In the genomic region with DNA sequence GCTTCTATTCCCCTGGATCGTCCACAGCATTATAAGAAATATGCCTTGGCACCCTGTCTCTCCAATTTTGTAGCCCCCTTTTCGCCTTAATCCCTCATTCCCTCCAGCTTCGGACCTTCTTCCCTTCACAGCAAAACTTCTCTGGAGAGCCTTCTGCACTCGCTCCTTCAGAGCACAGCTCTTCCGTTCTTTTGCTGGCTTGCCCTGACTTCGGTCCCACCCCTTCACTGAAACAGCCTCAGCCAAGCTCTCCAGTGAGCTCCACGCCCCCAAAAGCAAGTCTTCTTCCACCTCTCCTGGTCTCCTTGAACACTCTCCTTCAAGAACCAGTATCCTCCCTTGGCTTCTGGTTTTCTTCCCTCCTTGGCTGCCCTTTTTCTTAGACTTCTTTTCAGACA, we compare ENCODE assay signal across 8 cellular contexts.
A peak's percentile ranks its signal among the peaks of the same experiment; 100 is the strongest.
DNase-seq lines count a peak whose midpoint lies in the region; TF ChIP-seq lines count a peak whose summit lies in the region.

No MANE protein-coding gene starts in this region.

- peaks cover 54% of the 10 kb centered on the region for H3K79me2 ChIP-seq in ACC112 (ENCODE audit: control insufficient read depth, insufficient read depth, low read length, unreplicated experiment)

- H3K4me1 ChIP-seq in ACC112 (ENCODE audit: control insufficient read depth, insufficient read depth, low read length, unreplicated experiment) (peaks cover 33% of the 10 kb centered on the region), muscle layer of colon (ENCODE audit: insufficient read depth, low read length) (peaks cover 13% of the 10 kb centered on the region)

- H2AFZ ChIP-seq in ACC112 (ENCODE audit: low read length, unreplicated experiment) = no peak overlapping the region

- intact Hi-C loops in posterior cingulate gyrus (cut with DNase I) = no loop called here

- H3K27ac ChIP-seq in ACC112 (ENCODE audit: low read depth, low read length) (no peak overlapping the region), HL-60 (replicated peaks) (no peak overlapping the region), muscle layer of colon (ENCODE audit: low read depth, low read length) (no peak overlapping the region)

- H3K9ac ChIP-seq in muscle layer of colon (ENCODE audit: low read length) = no peak overlapping the region

- TF ChIP-seq CTCF in HL-60 (IDR thresholded peaks at IDR 0.05; ENCODE audit: insufficient read depth, low read length) = no peak

- peak overlapping the region; percentile 89 for H3K4me3 ChIP-seq in ACC112 (ENCODE audit: low read depth, low read length)
- H3K4me3 ChIP-seq in HL-60 (replicated peaks; ENCODE audit: insufficient read depth, low read length) = peak overlapping the region; percentile 64
- H3K4me3 ChIP-seq in muscle layer of colon (ENCODE audit: low read depth in 1 of 2, low read length in 2 of 2) = peak overlapping the region; percentile 33 to 65

- H3K27me3 ChIP-seq in ACC112 (ENCODE audit: insufficient read depth, low read length) (no peaks in the 10 kb centered on the region), HL-60 (ENCODE audit: insufficient read depth, poor library complexity, severe bottlenecking) (no peaks in the 10 kb centered on the region), muscle layer of colon (ENCODE audit: control insufficient read depth in 1 of 2, insufficient read depth in 2 of 2, low read length in 2 of 2) (no peaks in the 10 kb centered on the region)

- DNase-seq in HL-60 (ENCODE audit: low read depth in 1 of 2, low spot score in 1 of 2) (no peak), cortex of kidney (lab: John Stamatoyannopoulos, UW) (peak; percentile 32), putamen (ENCODE audit: low spot score) (no peak), NCI-H446 treated with DMSO at 0.1 percent for 48 hours (lab: John Stamatoyannopoulos, UW) (no peak), posterior cingulate gyrus (no peak), NCI-H1417 (lab: John Stamatoyannopoulos, UW) (no peak)

- H3K36me3 ChIP-seq in ACC112 (ENCODE audit: insufficient read depth, low read length) (0 out of 2 replicates have a peak, but pooled peaks cover 2% of the 10 kb centered on the region), muscle layer of colon (ENCODE audit: insufficient read depth, low read length) (no peaks in the 10 kb centered on the region)

- H3K9me3 ChIP-seq in muscle layer of colon (ENCODE audit: low read length) = no peaks in the 10 kb centered on the region
